In genomic region chr6:164640946-164641345, GRCh38 we compare ENCODE assay signal across 18 cellular contexts.
DNase-seq lines count a peak whose midpoint lies in the region; ATAC-seq and TF ChIP-seq lines count a peak whose summit lies in the region.
"Had no signal": no experiment of that assay in that cellular context is flagged by ENCODE, and none has a peak within 500 bp of the region (broad histone marks: within the 10 kb centered on the region; RNA-seq: fewer than 3 reads in every experiment).

No MANE protein-coding gene starts in this region.

- peaks cover 8% of the 10 kb centered on the region; the same call in 1 of the 2 replicates for H3K36me3 Mint-ChIP-seq in WTC11
- no peaks in the 10 kb centered on the region for H3K36me3 Mint-ChIP-seq in activated CD4-positive, alpha-beta memory T cell treated with anti-CD3 and anti-CD28 coated beads for 36 hours
- H3K36me3 Mint-ChIP-seq: activated naive CD8-positive, alpha-beta T cell had no signal

- H2AFZ ChIP-seq in Karpas-422 (ENCODE audit: low read length), result no peak overlapping the region; the same call in 1 of the 2 replicates

- peaks cover 3% of the 10 kb centered on the region; the same call in 1 of the 2 replicates for H3K9me3 ChIP-seq in Karpas-422 (ENCODE audit: low read length)
- H3K9me3 ChIP-seq: MG63 had no signal

- no peak for TF ChIP-seq CTCF in WTC11 (IDR thresholded peaks at IDR 0.05)

- CTCF ChIA-PET in WTC11 (lab: Charles Lee), result no interaction called here
- CTCF ChIA-PET in activated CD4-positive, alpha-beta memory T cell treated with anti-CD3 and anti-CD28 coated beads for 36 hours (lab: Charles Lee), result no interaction called here

- no peaks in the 10 kb centered on the region; the same call in 1 of the 2 replicates for H3K27me3 Mint-ChIP-seq in WTC11 (ENCODE audit: low read depth)
- no peaks in the 10 kb centered on the region for H3K27me3 Mint-ChIP-seq in activated CD4-positive, alpha-beta memory T cell treated with anti-CD3 and anti-CD28 coated beads for 36 hours
- H3K27me3 Mint-ChIP-seq: activated B cell treated with CpG ODN at 0.5 μM for 24 hours; activated naive CD8-positive, alpha-beta T cell had no signal

- H3K27ac ChIP-seq in Karpas-422 (ENCODE audit: low read length), result peak overlapping the region; percentile 24; the same call in 1 of the 2 replicates
- H3K27ac ChIP-seq: foreskin keratinocyte, left lung had no signal

- H3K36me3 ChIP-seq in Karpas-422 (ENCODE audit: insufficient read depth, low read length), result no peaks in the 10 kb centered on the region
- H3K36me3 ChIP-seq: left lung, MG63 had no signal

- no peaks in the 10 kb centered on the region for H3K9me2 ChIP-seq in Karpas-422 (replicated peaks; ENCODE audit: insufficient read depth, low read length)

- no peaks in the 10 kb centered on the region for H3K27me3 ChIP-seq in Karpas-422 (ENCODE audit: low read length)
- H3K27me3 ChIP-seq: foreskin keratinocyte, left lung, MG63 had no signal

- H3K27ac Mint-ChIP-seq in WTC11, result peak overlapping the region; percentile 26; the same call in 1 of the 2 replicates
- no peak overlapping the region for H3K27ac Mint-ChIP-seq in activated CD4-positive, alpha-beta memory T cell treated with anti-CD3 and anti-CD28 coated beads for 36 hours
- H3K27ac Mint-ChIP-seq: activated B cell treated with CpG ODN at 0.5 μM for 24 hours; activated naive CD8-positive, alpha-beta T cell; activated T-helper 1 cell treated with anti-CD3 and anti-CD28 coated beads, Interleukin-12 subunit alpha, Interleukin-12 subunit beta, Interleukin-2, Interleukin-4 antibody, amounts not matched to agents 30 ng/mL and 10 ng/mL and 1 ng/mL, durations not matched to agents 14 hours and 24 hours and 36 hours; T-helper 1 cell treated with Interleukin-12 subunit alpha and Interleukin-12 subunit beta and Interleukin-4 antibody, amounts not matched to agents 30 μg/mL and 1 μg/mL, for 36 hours had no signal

- peaks cover 13% of the 10 kb centered on the region for H3K4me1 Mint-ChIP-seq in WTC11
- H3K4me1 Mint-ChIP-seq in activated CD4-positive, alpha-beta memory T cell treated with anti-CD3 and anti-CD28 coated beads for 36 hours (ENCODE audit: low read depth), result no peaks in the 10 kb centered on the region
- H3K4me1 Mint-ChIP-seq: activated B cell treated with CpG ODN at 0.5 μM for 24 hours had no signal

- H3K4me1 ChIP-seq in Karpas-422 (ENCODE audit: low read length), result peaks cover 21% of the 10 kb centered on the region
- H3K4me1 ChIP-seq: foreskin keratinocyte, left lung had no signal

- ATAC-seq in WTC11 (no peak), left lobe of liver (peak; percentile 47), HG03135 (IDR thresholded peaks at IDR 0.05; ENCODE audit: unreplicated experiment) (no peak), GM18520 (IDR thresholded peaks at IDR 0.05; ENCODE audit: unreplicated experiment) (no peak)
- ATAC-seq: foreskin keratinocyte, HepG2, left lung had no signal

- no peaks in the 10 kb centered on the region for H4K20me1 ChIP-seq in Karpas-422 (ENCODE audit: insufficient read depth, low read depth, low read length)

- peak overlapping the region; percentile 43 for H3K4me2 ChIP-seq in Karpas-422 (ENCODE audit: low read depth, low read length, poor library complexity, severe bottlenecking)

- H3K9ac ChIP-seq in Karpas-422 (ENCODE audit: low read length), result no peak overlapping the region

- H3K79me2 ChIP-seq in Karpas-422 (ENCODE audit: low read length), result no peaks in the 10 kb centered on the region

- H3K4me3 Mint-ChIP-seq in WTC11, result no peak overlapping the region
- H3K4me3 Mint-ChIP-seq in activated CD4-positive, alpha-beta memory T cell treated with anti-CD3 and anti-CD28 coated beads for 36 hours, result no peak overlapping the region
- H3K4me3 Mint-ChIP-seq: activated B cell treated with CpG ODN at 0.5 μM for 24 hours; activated naive CD8-positive, alpha-beta T cell; activated T-helper 1 cell treated with anti-CD3 and anti-CD28 coated beads, Interleukin-12 subunit alpha, Interleukin-12 subunit beta, Interleukin-2, Interleukin-4 antibody, amounts not matched to agents 30 ng/mL and 10 ng/mL and 1 ng/mL, durations not matched to agents 14 hours and 24 hours and 36 hours; T-helper 1 cell treated with Interleukin-12 subunit alpha and Interleukin-12 subunit beta and Interleukin-4 antibody, amounts not matched to agents 30 μg/mL and 1 μg/mL, for 36 hours had no signal

- H3K4me3 ChIP-seq in Karpas-422 (ENCODE audit: low read length), result peak overlapping the region; percentile 56
- H3K4me3 ChIP-seq: left lung, MG63 had no signal

- intact Hi-C loops in activated CD4-positive, alpha-beta memory T cell treated with anti-CD3 and anti-CD28 coated beads for 36 hours (cut with micrococcal nuclease), result no loop called here

- POLR2A ChIA-PET in WTC11 (lab: Charles Lee), result no interaction called here
- POLR2A ChIA-PET in activated CD4-positive, alpha-beta memory T cell treated with anti-CD3 and anti-CD28 coated beads for 36 hours (lab: Charles Lee), result no interaction called here

- peaks cover 12% of the 10 kb centered on the region for H3K9me3 Mint-ChIP-seq in WTC11
- H3K9me3 Mint-ChIP-seq in activated CD4-positive, alpha-beta memory T cell treated with anti-CD3 and anti-CD28 coated beads for 36 hours, result peaks cover 3% of the 10 kb centered on the region

- DNase-seq in Karpas-422 (peak; percentile 80), WTC11 (ENCODE audit: low spot score) (no peak), left lobe of liver (ENCODE audit: low spot score) (no peak), retina (peak; percentile 16)
- DNase-seq in activated CD4-positive, alpha-beta memory T cell treated with anti-CD3 and anti-CD28 coated beads for 36 hours, result no peak
- DNase-seq: activated B cell treated with CpG ODN at 0.5 μM for 24 hours; foreskin keratinocyte; left lung; MG63; NCI-H1930; small intestine; stimulated activated CD4-positive, alpha-beta T cell treated with anti-CD3 and anti-CD28 coated beads, Interleukin-4, amount 100 ng/mL, for 24 hours had no signal

TF ChIP-seq in WTC11, 78 proteins besides CTCF, POLR2A, EP300 and RAD21 (continues in another document):
- TF ChIP-seq ATF3 (CRISPR knock-in tag; conservative IDR thresholded peaks at IDR 0.05) (no peak), IRF1 (CRISPR knock-in tag; IDR thresholded peaks at IDR 0.05) (no peak), CREM (CRISPR knock-in tag; IDR thresholded peaks at IDR 0.05) (no peak), FOXK1 (CRISPR knock-in tag; IDR thresholded peaks at IDR 0.05) (no peak), OVOL2 (CRISPR knock-in tag; IDR thresholded peaks at IDR 0.05; ENCODE audit: borderline replicate concordance) (no peak), JUN (CRISPR knock-in tag; IDR thresholded peaks at IDR 0.05) (no peak), HMGA2 (CRISPR knock-in tag; IDR thresholded peaks at IDR 0.05) (no peak), AR (CRISPR knock-in tag; IDR thresholded peaks at IDR 0.05) (no peak), ZNF512 (CRISPR knock-in tag; IDR thresholded peaks at IDR 0.05; ENCODE audit: borderline replicate concordance) (no peak), ESRRA (CRISPR knock-in tag; IDR thresholded peaks at IDR 0.05; ENCODE audit: borderline replicate concordance) (no peak)

Comparison
In these comparisons a context has a peak if more than half of its experiments do, and no peak if none do; other contexts are left out.
1. DNase-seq: peak in Karpas-422 (single experiment) and retina (single experiment); none in WTC11 (single experiment), left lobe of liver (single experiment) and activated CD4-positive, alpha-beta memory T cell treated with anti-CD3 and anti-CD28 coated beads for 36 hours (single experiment).